In genomic region chr14:20781805-20782204, GRCh38 we compare ENCODE assay signal across 9 cellular contexts. TPM values are rescaled to one million over a fixed set of nuclear protein-coding genes. Genes with fewer than 3 reads are reported as not detected.
DNase-seq lines count a peak whose midpoint lies in the region; ATAC-seq and TF ChIP-seq lines count a peak whose summit lies in the region.
"Had no signal": no experiment of that assay in that cellular context is flagged by ENCODE, and none has a peak within 500 bp of the region (broad histone marks: within the 10 kb centered on the region; RNA-seq: fewer than 3 reads in every experiment).

No MANE protein-coding gene starts in this region.

- H3K79me1 ChIP-seq in mesenchymal stem cell (replicated peaks; ENCODE audit: low read length, poor library complexity, severe bottlenecking) = no peaks in the 10 kb centered on the region

- CTCF ChIA-PET in activated CD8-positive, alpha-beta memory T cell treated with anti-CD3 and anti-CD28 coated beads, Interleukin-2, amount 10 ng/mL, durations not matched to agents 7 days and 5 days (lab: Charles Lee) = interaction anchor here (1.0 to 2.3 kb wide), 6 partner anchors 17 to 189 kb away, joined by 3 to 6 read pairs (median 4); no protein-coding TSS in a partner anchor

- H3K9me3 Mint-ChIP-seq in activated CD8-positive, alpha-beta memory T cell treated with anti-CD3 and anti-CD28 coated beads, Interleukin-2, amount 10 ng/mL, durations not matched to agents 7 days and 5 days (ENCODE audit: low read depth) = no peaks in the 10 kb centered on the region
- H3K9me3 Mint-ChIP-seq in activated naive CD8-positive, alpha-beta T cell treated with anti-CD3 and anti-CD28 coated beads for 36 hours = no peaks in the 10 kb centered on the region

- no peak overlapping the region for H3K14ac ChIP-seq in mesenchymal stem cell (ENCODE audit: low read length in 2 of 2)

- no peak for TF ChIP-seq CTCF in ovary (IDR thresholded peaks at IDR 0.05)
- TF ChIP-seq CTCF in foreskin keratinocyte (conservative IDR thresholded peaks at IDR 0.05) = no peak

- H3K36me3 ChIP-seq in mesenchymal stem cell (ENCODE audit: control insufficient read depth in 1 of 2, insufficient read depth in 2 of 2, low read depth in 1 of 2, low read length in 2 of 2) (no peaks in the 10 kb centered on the region), ovary (no peaks in the 10 kb centered on the region)

- H3K9ac ChIP-seq in mesenchymal stem cell (ENCODE audit: low read length) = no peak overlapping the region

- no peak overlapping the region for H4K91ac ChIP-seq in mesenchymal stem cell (ENCODE audit: low read length)

- peak; percentile 44 for ATAC-seq in activated CD8-positive, alpha-beta memory T cell treated with anti-CD3 and anti-CD28 coated beads, Interleukin-2, amount 10 ng/mL, durations not matched to agents 7 days and 5 days
- ATAC-seq in foreskin keratinocyte = no peak

- H2BK120ac ChIP-seq in mesenchymal stem cell (ENCODE audit: low read depth, low read length) = no peak overlapping the region

- H3K18ac ChIP-seq in mesenchymal stem cell (ENCODE audit: low read depth in 1 of 2, low read length in 2 of 2) = no peak overlapping the region

- no peak for TF ChIP-seq EP300 in ovary (IDR thresholded peaks at IDR 0.05)

- peaks cover 5% of the 10 kb centered on the region for H3K27me3 Mint-ChIP-seq in activated CD8-positive, alpha-beta memory T cell treated with anti-CD3 and anti-CD28 coated beads, Interleukin-2, amount 10 ng/mL, durations not matched to agents 7 days and 5 days
- H3K27me3 Mint-ChIP-seq in activated naive CD8-positive, alpha-beta T cell treated with anti-CD3 and anti-CD28 coated beads for 36 hours = no peaks in the 10 kb centered on the region

- H3K4me1 ChIP-seq in mesenchymal stem cell (ENCODE audit: control insufficient read depth, insufficient read depth, low read depth, low read length) (no peaks in the 10 kb centered on the region), ovary (ENCODE audit: insufficient read depth) (no peaks in the 10 kb centered on the region), foreskin keratinocyte (no peaks in the 10 kb centered on the region)

- no peak overlapping the region for H2BK5ac ChIP-seq in mesenchymal stem cell (ENCODE audit: low read depth, low read length, poor library complexity, severe bottlenecking)

- no peaks in the 10 kb centered on the region for H3K9me3 ChIP-seq in mesenchymal stem cell (ENCODE audit: control insufficient read depth, low read length)
- no peaks in the 10 kb centered on the region for H3K9me3 ChIP-seq in ovary

- H3K36me3 Mint-ChIP-seq in activated CD8-positive, alpha-beta memory T cell treated with anti-CD3 and anti-CD28 coated beads, Interleukin-2, amount 10 ng/mL, durations not matched to agents 7 days and 5 days = no peaks in the 10 kb centered on the region
- H3K36me3 Mint-ChIP-seq in activated naive CD8-positive, alpha-beta T cell treated with anti-CD3 and anti-CD28 coated beads for 36 hours = no peaks in the 10 kb centered on the region

- intact Hi-C loops in ovary (cut with DNase I) = no loop called here

- WGBS in mesenchymal stem cell = 3% methylated on average over 4 of the region's 4 CpGs
- 41 to 76% (median 50%) methylated on average over 4 of the region's 4 CpGs for WGBS in ovary, 3 donors

- H2AK5ac ChIP-seq in mesenchymal stem cell (ENCODE audit: low read length, severe bottlenecking) = no peak overlapping the region

- peaks cover 20% of the 10 kb centered on the region for H3K4me1 Mint-ChIP-seq in activated CD8-positive, alpha-beta memory T cell treated with anti-CD3 and anti-CD28 coated beads, Interleukin-2, amount 10 ng/mL, durations not matched to agents 7 days and 5 days
- peaks cover 20% of the 10 kb centered on the region for H3K4me1 Mint-ChIP-seq in activated naive CD8-positive, alpha-beta T cell treated with anti-CD3 and anti-CD28 coated beads for 36 hours

- no peak overlapping the region for H2BK12ac ChIP-seq in mesenchymal stem cell (ENCODE audit: low read length in 2 of 2)

- H2AFZ ChIP-seq in mesenchymal stem cell (ENCODE audit: low read depth, low read length) = peak overlapping the region; percentile 29

- no peak overlapping the region for H3K23ac ChIP-seq in mesenchymal stem cell (ENCODE audit: low read length in 2 of 2)

- H2BK15ac ChIP-seq in mesenchymal stem cell (ENCODE audit: low read depth, poor library complexity, severe bottlenecking) = no peak overlapping the region

- H3K27me3 ChIP-seq in mesenchymal stem cell (ENCODE audit: control insufficient read depth in 1 of 2, insufficient read depth in 1 of 2, low read length in 2 of 2) = peaks cover 0 to 23% of the 10 kb centered on the region in 2 experiments
- H3K27me3 ChIP-seq in ovary = no peaks in the 10 kb centered on the region
- peaks cover 3% of the 10 kb centered on the region for H3K27me3 ChIP-seq in foreskin keratinocyte

- no peak overlapping the region for H3K4me2 ChIP-seq in mesenchymal stem cell (ENCODE audit: low read length, poor library complexity, severe bottlenecking)

- no peak overlapping the region for H3K4ac ChIP-seq in mesenchymal stem cell (ENCODE audit: low read depth in 1 of 2, low read length in 2 of 2)

- peak overlapping the region; percentile 51 for H3K4me3 Mint-ChIP-seq in activated CD8-positive, alpha-beta memory T cell treated with anti-CD3 and anti-CD28 coated beads, Interleukin-2, amount 10 ng/mL, durations not matched to agents 7 days and 5 days
- peak overlapping the region; percentile 48 for H3K4me3 Mint-ChIP-seq in activated naive CD8-positive, alpha-beta T cell treated with anti-CD3 and anti-CD28 coated beads for 36 hours

- no peak for TF ChIP-seq POLR2A in ovary (IDR thresholded peaks at IDR 0.05)

- H3K4me3 ChIP-seq in mesenchymal stem cell (ENCODE audit: insufficient read depth in 1 of 2, low read depth in 1 of 2, low read length in 2 of 2) (no peak overlapping the region), ovary (no peak overlapping the region)

- H3K27ac ChIP-seq in mesenchymal stem cell (ENCODE audit: low read length, poor library complexity, severe bottlenecking) (no peak overlapping the region), temporal lobe (ENCODE audit: low read depth, low read length) (peak overlapping the region; percentile 74), ovary (no peak overlapping the region), foreskin keratinocyte (no peak overlapping the region)

- DNase-seq in activated CD8-positive, alpha-beta memory T cell treated with anti-CD3 and anti-CD28 coated beads, Interleukin-2, amount 10 ng/mL, durations not matched to agents 7 days and 5 days = no peak
- DNase-seq in activated CD8-positive, alpha-beta memory T cell treated with anti-CD3 and anti-CD28 coated beads, Interleukin-2, amount 50 U/mL, for 48 hours = no peak
- DNase-seq in activated naive CD8-positive, alpha-beta T cell treated with anti-CD3 and anti-CD28 coated beads for 36 hours = no peak
- DNase-seq in mesenchymal stem cell (no peak), epidermal melanocyte (ENCODE audit: insufficient read length, low spot score) (no peak), ovary (no peak), foreskin keratinocyte (no peak)
- DNase-seq: NCI-H69 had no signal

- no peak overlapping the region for H4K8ac ChIP-seq in mesenchymal stem cell (ENCODE audit: low read length)

- H3K27ac Mint-ChIP-seq in activated CD8-positive, alpha-beta memory T cell treated with anti-CD3 and anti-CD28 coated beads, Interleukin-2, amount 10 ng/mL, durations not matched to agents 7 days and 5 days = peak overlapping the region; percentile 84
- H3K27ac Mint-ChIP-seq in activated naive CD8-positive, alpha-beta T cell treated with anti-CD3 and anti-CD28 coated beads for 36 hours = peak overlapping the region; percentile 62

RNA-seq across cellular contexts. Expression of gene RNASE6, which starts 0.7 kb away (rescaled TPM):
- 1 to 10 TPM in 1 of 2 experiments, under 1 TPM in 1; 0.35 to 1.9 TPM for total RNA-seq in activated CD8-positive, alpha-beta memory T cell treated with anti-CD3 and anti-CD28 coated beads, Interleukin-2, amount 10 ng/mL, durations not matched to agents 7 days and 5 days
- under 1 TPM; 0.35 to 0.40 TPM for total RNA-seq in activated naive CD8-positive, alpha-beta T cell treated with anti-CD3 and anti-CD28 coated beads for 36 hours
- polyA plus RNA-seq in mesenchymal stem cell (2013, experiment 1 of 2) = not detected
- not detected for polyA plus RNA-seq in mesenchymal stem cell (2013, experiment 2 of 2)
- 1.2 TPM for total RNA-seq in temporal lobe
- total RNA-seq in ovary = 1 to 10 TPM; 3.1 to 7.5 (median 5.0) TPM
- 10 to 100 TPM in 1 of 2 donors, 1 to 10 TPM in 1; 4.7 to 30.3 TPM for polyA plus RNA-seq in ovary
- not detected in 2 replicates for total RNA-seq in foreskin keratinocyte
- not detected in 2 replicates for polyA plus RNA-seq in foreskin keratinocyte

RNA-seq across cellular contexts. Expression of gene EDDM3B, which starts 13.6 kb away (rescaled TPM):
- total RNA-seq in activated CD8-positive, alpha-beta memory T cell treated with anti-CD3 and anti-CD28 coated beads, Interleukin-2, amount 10 ng/mL, durations not matched to agents 7 days and 5 days = not detected
- not detected for total RNA-seq in activated naive CD8-positive, alpha-beta T cell treated with anti-CD3 and anti-CD28 coated beads for 36 hours
- not detected for polyA plus RNA-seq in mesenchymal stem cell (2013, experiment 1 of 2)
- not detected for polyA plus RNA-seq in mesenchymal stem cell (2013, experiment 2 of 2)
- not detected for total RNA-seq in temporal lobe
- not detected for total RNA-seq in ovary
- not detected for polyA plus RNA-seq in ovary
- not detected in 2 replicates for total RNA-seq in foreskin keratinocyte
- polyA plus RNA-seq in foreskin keratinocyte = not detected in 2 replicates

RNA-seq across cellular contexts. Expression of gene RNASE1, which starts 20.8 kb away (rescaled TPM):
- not detected for total RNA-seq in activated CD8-positive, alpha-beta memory T cell treated with anti-CD3 and anti-CD28 coated beads, Interleukin-2, amount 10 ng/mL, durations not matched to agents 7 days and 5 days
- total RNA-seq in activated naive CD8-positive, alpha-beta T cell treated with anti-CD3 and anti-CD28 coated beads for 36 hours = not detected
- polyA plus RNA-seq in mesenchymal stem cell (2013, experiment 1 of 2) = not detected
- not detected for polyA plus RNA-seq in mesenchymal stem cell (2013, experiment 2 of 2)
- total RNA-seq in temporal lobe = 8.9 TPM
- 100 to 1,000 TPM in 6 of 7 donors, 10 to 100 TPM in 1; 62.5 to 293 (median 119) TPM for total RNA-seq in ovary
- polyA plus RNA-seq in ovary = 100 to 1,000 TPM; 203 to 985 TPM
- total RNA-seq in foreskin keratinocyte = not detected in 2 replicates
- not detected in 2 replicates for polyA plus RNA-seq in foreskin keratinocyte

RNA-seq across cellular contexts. Expression of gene EDDM3A, which starts 36.1 kb away (rescaled TPM):
- not detected for total RNA-seq in activated CD8-positive, alpha-beta memory T cell treated with anti-CD3 and anti-CD28 coated beads, Interleukin-2, amount 10 ng/mL, durations not matched to agents 7 days and 5 days
- total RNA-seq in activated naive CD8-positive, alpha-beta T cell treated with anti-CD3 and anti-CD28 coated beads for 36 hours = not detected
- not detected for polyA plus RNA-seq in mesenchymal stem cell (2013, experiment 1 of 2)
- polyA plus RNA-seq in mesenchymal stem cell (2013, experiment 2 of 2) = not detected
- total RNA-seq in temporal lobe (not detected), ovary (not detected), foreskin keratinocyte (not detected in 2 replicates)
- polyA plus RNA-seq in ovary (not detected), foreskin keratinocyte (not detected in 2 replicates)
